In the genomic region with DNA sequence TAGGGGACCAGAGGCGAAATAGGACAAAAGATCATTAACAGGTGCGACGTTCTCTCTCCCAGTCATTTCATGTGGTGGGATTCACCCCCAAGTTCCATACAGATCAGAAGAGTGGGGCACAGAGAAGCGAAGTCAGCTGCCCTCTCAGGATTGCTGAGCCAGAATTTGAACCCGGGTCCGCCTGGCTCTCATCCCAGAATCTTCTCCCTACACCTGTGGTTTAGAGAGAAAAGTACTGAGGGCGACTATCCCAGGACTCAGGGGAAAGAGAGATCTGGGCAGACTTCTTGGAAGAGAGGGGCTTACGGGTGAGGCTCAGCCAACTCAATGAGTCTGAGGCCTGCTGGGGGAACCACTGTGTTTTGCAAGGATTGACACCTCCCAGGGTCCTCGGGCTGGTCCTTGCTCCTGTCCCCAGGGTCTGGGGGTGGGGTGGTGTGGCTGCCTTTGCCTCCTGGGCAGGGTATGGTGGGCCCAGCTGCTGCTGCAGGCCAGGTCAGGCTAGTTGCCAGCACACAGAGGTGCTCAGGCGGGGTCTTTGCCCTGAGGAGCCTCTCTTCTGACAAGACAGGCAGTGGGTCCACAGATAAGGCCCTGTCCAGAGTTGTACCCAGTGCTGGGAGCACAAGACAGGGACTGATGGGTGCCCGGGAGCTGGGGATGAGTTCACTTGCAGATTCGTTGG, we compare ENCODE assay signal across 1 cellular context.
TF ChIP-seq lines count a peak whose summit lies in the region.

No MANE protein-coding gene starts in this region.

TF ChIP-seq in IMR-90, 13 proteins besides CTCF, POLR2A, EP300 and RAD21:
- TF ChIP-seq BHLHE40 (IDR thresholded peaks at IDR 0.05; ENCODE audit: low read depth, low read length) (no peak), ELK1 (IDR thresholded peaks at IDR 0.05; ENCODE audit: borderline replicate concordance, low read depth, low read length) (no peak), MAZ (IDR thresholded peaks at IDR 0.05; ENCODE audit: borderline replicate concordance, low read depth, low read length) (no peak), FOS (IDR thresholded peaks at IDR 0.05; ENCODE audit: low read depth, low read length) (no peak), RFX5 (IDR thresholded peaks at IDR 0.05; ENCODE audit: low read depth, low read length) (no peak), CHD1 (IDR thresholded peaks at IDR 0.05; ENCODE audit: low read depth, low read length) (no peak), NFE2L2 (IDR thresholded peaks at IDR 0.05; ENCODE audit: low read depth, low read length) (no peak), SMC3 (IDR thresholded peaks at IDR 0.05; ENCODE audit: low read depth, low read length) (no peak), MAFK (IDR thresholded peaks at IDR 0.05; ENCODE audit: low read depth, low read length) (no peak), CEBPB (IDR thresholded peaks at IDR 0.05; ENCODE audit: low read depth, low read length) (no peak), RCOR1 (IDR thresholded peaks at IDR 0.05; ENCODE audit: insufficient replicate concordance, low read length) (no peak), MXI1 (IDR thresholded peaks at IDR 0.05; ENCODE audit: borderline replicate concordance, low read depth, low read length) (no peak)
- TF ChIP-seq, protein P1, sequence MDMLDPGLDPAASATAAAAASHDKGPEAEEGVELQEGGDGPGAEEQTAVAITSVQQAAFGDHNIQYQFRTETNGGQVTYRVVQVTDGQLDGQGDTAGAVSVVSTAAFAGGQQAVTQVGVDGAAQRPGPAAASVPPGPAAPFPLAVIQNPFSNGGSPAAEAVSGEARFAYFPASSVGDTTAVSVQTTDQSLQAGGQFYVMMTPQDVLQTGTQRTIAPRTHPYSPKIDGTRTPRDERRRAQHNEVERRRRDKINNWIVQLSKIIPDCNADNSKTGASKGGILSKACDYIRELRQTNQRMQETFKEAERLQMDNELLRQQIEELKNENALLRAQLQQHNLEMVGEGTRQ (IDR thresholded peaks at IDR 0.05; ENCODE audit: low read depth, low read length): no peak
